In the genomic region with DNA sequence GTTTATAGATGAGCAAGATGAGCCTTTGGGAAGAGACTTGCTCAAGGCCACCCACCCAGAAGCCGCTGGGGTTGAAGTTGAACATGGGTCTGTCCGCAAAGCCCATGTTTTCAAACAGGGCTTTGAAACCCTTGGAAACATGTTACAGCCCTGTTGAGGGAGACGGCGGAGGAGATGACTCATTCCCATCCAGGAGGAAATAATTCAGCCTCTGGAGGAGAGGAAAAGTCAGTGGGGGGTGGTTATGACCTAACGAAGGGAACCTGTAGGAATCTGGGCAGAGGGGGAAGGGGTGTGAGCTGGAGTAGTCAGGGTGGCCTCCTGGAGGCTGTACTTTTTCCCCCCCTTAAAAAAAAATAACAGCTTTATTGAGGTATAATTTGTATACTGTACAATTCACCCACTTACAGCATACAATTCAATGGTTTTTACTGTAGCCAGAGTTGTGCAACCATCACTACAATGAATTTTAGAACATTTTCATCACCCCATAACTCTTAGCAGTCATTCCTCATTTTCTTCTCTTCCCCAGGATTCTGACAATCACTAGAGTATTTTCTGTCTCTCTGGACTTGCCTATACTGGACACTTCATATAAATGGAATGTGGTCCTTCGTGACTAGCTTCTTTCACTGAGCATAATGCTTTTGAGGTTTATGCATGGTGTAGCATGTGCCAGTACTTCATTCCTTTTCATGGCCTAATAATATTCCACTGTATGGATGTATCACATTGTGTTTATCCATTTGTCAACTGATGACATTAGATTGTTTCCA, we compare ENCODE assay signal across 10 cellular contexts. TPM values are rescaled to one million over a fixed set of nuclear protein-coding genes. Genes with fewer than 3 reads are reported as not detected.
DNase-seq lines count a peak whose midpoint lies in the region; ATAC-seq and TF ChIP-seq lines count a peak whose summit lies in the region.
"Had no signal": no experiment of that assay in that cellular context is flagged by ENCODE, and none has a peak within 500 bp of the region (broad histone marks: within the 10 kb centered on the region; RNA-seq: fewer than 3 reads in every experiment).

No MANE protein-coding gene starts in this region.

- DNase-seq in A172 (ENCODE audit: low spot score): peak; percentile 83
- peak; percentile 61 for DNase-seq in HK-2 (ENCODE audit: unreplicated experiment)
- DNase-seq in brain pericyte (ENCODE audit: low read depth, low spot score): peak; percentile 71
- peak; percentile 35 for DNase-seq in lung (ENCODE audit: low spot score)
- no peak for DNase-seq in NCI-H1694 (lab: John Stamatoyannopoulos, UW)
- no peak for DNase-seq in NCI-H2029 (lab: John Stamatoyannopoulos, UW)
- DNase-seq: midbrain had no signal

- no peak overlapping the region for H3K4me3 ChIP-seq in lung
- H3K4me3 ChIP-seq: thoracic aorta had no signal

- no peaks in the 10 kb centered on the region for H3K36me3 ChIP-seq in lung (ENCODE audit: control insufficient read depth in 2 of 2, insufficient read depth in 2 of 2, low read length in 2 of 2)
- H3K36me3 ChIP-seq: thoracic aorta had no signal

- ATAC-seq in lung (ENCODE audit: insufficient read depth, low FRiP score) (peak; percentile 36), HG02981 (IDR thresholded peaks at IDR 0.05; ENCODE audit: unreplicated experiment) (no peak), GM21717 (IDR thresholded peaks at IDR 0.05; ENCODE audit: unreplicated experiment) (no peak)

- peak overlapping the region in 1 of 2 donors; percentile 32 for H3K27ac ChIP-seq in lung (ENCODE audit: low read depth in 1 of 2, low read length in 1 of 2)

- no peaks in the 10 kb centered on the region for H3K27me3 ChIP-seq in lung (ENCODE audit: control insufficient read depth, insufficient read depth)

- TF ChIP-seq CTCF in lung (IDR thresholded peaks at IDR 0.05; ENCODE audit: control extremely low read depth, extremely low read depth): no peak

- peaks cover 0 to 9% of the 10 kb centered on the region in 2 donors for H3K4me1 ChIP-seq in lung (ENCODE audit: control insufficient read depth in 2 of 2, insufficient read depth in 2 of 2, low read length in 2 of 2)

- 44 to 63% methylated on average over 6 of the region's 6 CpGs for WGBS in lung, 2 donors

- no peaks in the 10 kb centered on the region for H3K9me3 ChIP-seq in lung (ENCODE audit: control insufficient read depth in 2 of 2, insufficient read depth in 1 of 2, low read length in 1 of 2)
- H3K9me3 ChIP-seq: thoracic aorta had no signal

RNA-seq across cellular contexts. Expression of a gene that starts 1.9 kb away (rescaled TPM):
- 0.33 and 2.6 TPM in 2 replicates for total RNA-seq in A172 (2014; rRNA removed; shearing (Covaris generic))
- total RNA-seq in lung: 10 to 100 TPM; 28.1 to 55.5 TPM
- polyA plus RNA-seq in lung: 10 to 100 TPM; 19.3 to 52.4 TPM

Comparison
In these comparisons a context has a peak if more than half of its experiments do, and no peak if none do; other contexts are left out.
1. DNase-seq: peak in A172 (single experiment), HK-2 (single experiment), brain pericyte (single experiment) and lung (single experiment); none in NCI-H1694 (single experiment) and NCI-H2029 (single experiment).